ENCODE assay signal across 9 cellular contexts in genomic region chr1:196355206-196355786, GRCh38.
DNase-seq lines count a peak whose midpoint lies in the region; ATAC-seq and TF ChIP-seq lines count a peak whose summit lies in the region.
"Had no signal": no experiment of that assay in that cellular context is flagged by ENCODE, and none has a peak within 500 bp of the region (broad histone marks: within the 10 kb centered on the region; RNA-seq: fewer than 3 reads in every experiment).

No MANE protein-coding gene starts in this region.

- no peak overlapping the region for H3K27ac ChIP-seq in dorsolateral prefrontal cortex

- no peak overlapping the region for H3K4me3 ChIP-seq in dorsolateral prefrontal cortex

- DNase-seq in NCI-H2081 treated with DMSO at 0.1 percent for 48 hours (lab: John Stamatoyannopoulos, UW), result peak; percentile 18
- DNase-seq in dorsolateral prefrontal cortex, result no peak
- peak; percentile 35 for DNase-seq in renal cortical epithelial cell (ENCODE audit: low read depth)
- DNase-seq in GM19240 (ENCODE audit: insufficient read length, low spot score), result no peak
- no peak for DNase-seq in NCI-H774 (lab: John Stamatoyannopoulos, UW)
- no peak for DNase-seq in left ventricle myocardium superior
- DNase-seq: stimulated activated naive CD8-positive, alpha-beta T cell treated with anti-CD3 and anti-CD28 coated beads, Interleukin-15, amount 100 ng/mL, for 72 hours had no signal

- intact Hi-C loops in dorsolateral prefrontal cortex (cut with DNase I) (no loop called here), left ventricle myocardium superior (cut with micrococcal nuclease) (no loop called here)

- no peaks in the 10 kb centered on the region for H3K27me3 ChIP-seq in dorsolateral prefrontal cortex

- peak; percentile 36; the same call in 2 of the 3 replicates for TF ChIP-seq CTCF in GM12872 (IDR thresholded peaks at IDR 0.05; ENCODE audit: insufficient read depth, low read depth, low read length)
- peak in 51 of 56 donors; percentile 10 to 64 (median 43) for TF ChIP-seq CTCF in dorsolateral prefrontal cortex (IDR thresholded peaks at IDR 0.05 in 54 of 56, conservative IDR thresholded peaks at IDR 0.05 in 2 of 56; ENCODE audit: low read depth in 1 of 56, partially characterized antibody in 56 of 56)

- no peak for ATAC-seq in HG02588 (IDR thresholded peaks at IDR 0.05; ENCODE audit: unreplicated experiment)
- no peak for ATAC-seq in left ventricle myocardium superior
- ATAC-seq: stimulated activated naive CD8-positive, alpha-beta T cell treated with anti-CD3 and anti-CD28 coated beads, Interleukin-15, amount 100 ng/mL, for 72 hours had no signal

Comparison
In these comparisons a context has a peak if more than half of its experiments do, and no peak if none do; other contexts are left out.
1. DNase-seq: peak in NCI-H2081 treated with DMSO at 0.1 percent for 48 hours (single experiment) and renal cortical epithelial cell (single experiment); none in dorsolateral prefrontal cortex (0 of 10), GM19240 (single experiment), NCI-H774 (single experiment) and left ventricle myocardium superior (single experiment).